8 cellular contexts compared by ENCODE assay signal in the genomic region with DNA sequence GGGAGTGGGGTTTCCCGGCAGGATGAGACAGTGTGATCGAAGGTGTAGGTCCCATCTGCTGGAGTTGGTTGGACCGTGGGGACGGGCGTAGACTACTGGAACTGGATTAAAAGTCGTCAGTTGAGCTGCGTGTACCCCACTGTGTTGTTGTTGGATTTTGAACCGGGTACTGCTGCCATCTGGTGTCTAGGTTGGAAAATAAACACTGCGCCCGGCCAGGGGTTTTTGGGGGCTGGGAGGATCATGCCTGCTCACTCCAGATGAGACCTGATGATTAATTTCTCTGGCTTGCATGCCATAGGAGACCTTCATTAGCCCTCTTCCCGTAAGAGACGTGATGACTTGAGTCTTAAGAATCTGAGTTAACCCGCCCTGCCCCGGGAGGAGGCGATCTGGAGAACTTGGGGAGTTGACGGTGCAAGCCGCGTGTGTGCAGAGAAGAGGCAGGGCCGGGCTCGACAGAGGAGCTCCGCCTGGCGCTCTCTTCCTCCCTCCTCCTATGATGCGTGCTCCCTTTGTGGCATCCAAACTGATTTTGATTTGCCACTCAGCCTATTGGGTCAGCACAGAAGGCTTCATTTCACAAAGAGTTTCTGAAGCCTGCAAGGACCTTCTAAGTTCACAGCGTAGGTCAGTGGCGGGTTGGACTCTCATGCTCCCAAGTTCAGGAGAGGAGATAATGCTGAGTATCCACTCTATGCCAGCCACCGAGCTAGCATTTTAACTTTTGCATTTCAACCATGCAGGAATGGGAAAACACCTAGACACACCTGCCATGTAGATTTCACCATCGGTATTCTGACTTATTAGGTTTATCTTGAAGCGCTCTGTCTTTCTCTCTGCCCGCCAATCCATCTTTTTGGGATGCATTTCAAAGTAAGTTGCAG. TPM values are rescaled to one million over a fixed set of nuclear protein-coding genes. Genes with fewer than 3 reads are reported as not detected.
DNase-seq lines count a peak whose midpoint lies in the region; ATAC-seq and TF ChIP-seq lines count a peak whose summit lies in the region.

No MANE protein-coding gene starts in this region.

- peak overlapping the region; percentile 87 to 96 (median 94) for H3K27ac Mint-ChIP-seq in CD8-positive, alpha-beta memory T cell
- H3K27ac Mint-ChIP-seq in activated naive CD8-positive, alpha-beta T cell treated with anti-CD3 and anti-CD28 coated beads, Interleukin-2, amount 50 U/mL, for 24 hours = peak overlapping the region; percentile 88

- H3K27me3 ChIP-seq in CD8-positive, alpha-beta memory T cell (ENCODE audit: insufficient read depth, low read length, poor library complexity, severe bottlenecking) = no peaks in the 10 kb centered on the region
- H3K27me3 ChIP-seq in upper lobe of right lung = peaks cover 5% of the 10 kb centered on the region

- no peaks in the 10 kb centered on the region for H3K9me3 ChIP-seq in CD8-positive, alpha-beta memory T cell (ENCODE audit: low read length)
- H3K9me3 ChIP-seq in upper lobe of right lung = no peaks in the 10 kb centered on the region

- ATAC-seq in activated naive CD8-positive, alpha-beta T cell treated with anti-CD3 and anti-CD28 coated beads, Interleukin-2, amount 50 U/mL, for 24 hours = peak; percentile 34
- ATAC-seq in Right ventricle myocardium superior (ENCODE audit: poor library complexity) (peak; percentile 64), upper lobe of right lung (peak; percentile 53)

- peak overlapping the region; percentile 10 for H3K27ac ChIP-seq in CD8-positive, alpha-beta memory T cell (ENCODE audit: low read depth, low read length)
- H3K27ac ChIP-seq in upper lobe of right lung = no peak overlapping the region

- CTCF ChIA-PET in CD8-positive, alpha-beta memory T cell (lab: Charles Lee) = interaction anchor here (1.0 to 8.3 kb wide), 17 partner anchors 9 to 121 kb away, joined by 3 to 124 read pairs (median 6); partner anchors contain the start of genes ARRDC5, FEM1A, KDM4B and PLIN3

- peaks cover 6 to 51% (median 6%) of the 10 kb centered on the region in 3 donors for H3K36me3 Mint-ChIP-seq in CD8-positive, alpha-beta memory T cell
- H3K36me3 Mint-ChIP-seq in activated naive CD8-positive, alpha-beta T cell treated with anti-CD3 and anti-CD28 coated beads, Interleukin-2, amount 50 U/mL, for 24 hours (ENCODE audit: low read depth) = peaks cover 63% of the 10 kb centered on the region

- peak; percentile 51 to 78 (median 65) for DNase-seq in CD8-positive, alpha-beta memory T cell
- peak; percentile 98 for DNase-seq in HT1080 (ENCODE audit: low read depth)
- peak; percentile 99 for DNase-seq in SW 1271 (lab: John Stamatoyannopoulos, UW)
- DNase-seq in activated naive CD8-positive, alpha-beta T cell treated with anti-CD3 and anti-CD28 coated beads, Interleukin-2, amount 50 U/mL, for 24 hours = peak; percentile 76
- peak; percentile 64 for DNase-seq in Right ventricle myocardium superior
- DNase-seq in posterior cingulate gyrus = peak in 9 of 10 donors; percentile 27 to 92 (median 72)
- no peak for DNase-seq in upper lobe of right lung
- DNase-seq in cerebellar nuclear complex (lab: John Stamatoyannopoulos, UW) = no peak

- TF ChIP-seq CTCF in upper lobe of right lung (IDR thresholded peaks at IDR 0.05) = peak; percentile 58

- H3K4me3 Mint-ChIP-seq in CD8-positive, alpha-beta memory T cell = peak overlapping the region; percentile 88 to 100 (median 99)
- H3K4me3 Mint-ChIP-seq in activated naive CD8-positive, alpha-beta T cell treated with anti-CD3 and anti-CD28 coated beads, Interleukin-2, amount 50 U/mL, for 24 hours = peak overlapping the region; percentile 93

- H3K4me1 Mint-ChIP-seq in CD8-positive, alpha-beta memory T cell = peaks cover 54 to 72% (median 55%) of the 10 kb centered on the region in 3 donors
- peaks cover 71% of the 10 kb centered on the region for H3K4me1 Mint-ChIP-seq in activated naive CD8-positive, alpha-beta T cell treated with anti-CD3 and anti-CD28 coated beads, Interleukin-2, amount 50 U/mL, for 24 hours

- intact Hi-C loops in Right ventricle myocardium superior (cut with DNase I) (loop anchor here (5.0 kb wide), 2 partner anchors 40 to 100 kb away; no protein-coding TSS in a partner anchor), posterior cingulate gyrus (cut with DNase I) (loop anchor here (1.0 to 5.0 kb wide), 3 partner anchors 39 to 120 kb away; no protein-coding TSS in a partner anchor), upper lobe of right lung (cut with DNase I) (no loop called here)

- H3K27me3 Mint-ChIP-seq in CD8-positive, alpha-beta memory T cell = peaks cover 0 to 4% of the 10 kb centered on the region in 2 donors
- no peaks in the 10 kb centered on the region for H3K27me3 Mint-ChIP-seq in activated naive CD8-positive, alpha-beta T cell treated with anti-CD3 and anti-CD28 coated beads, Interleukin-2, amount 50 U/mL, for 24 hours

- H3K36me3 ChIP-seq in CD8-positive, alpha-beta memory T cell (ENCODE audit: insufficient read depth, low read length) = no peaks in the 10 kb centered on the region
- H3K36me3 ChIP-seq in upper lobe of right lung = no peaks in the 10 kb centered on the region

- H3K4me3 ChIP-seq in CD8-positive, alpha-beta memory T cell (ENCODE audit: low read length) = peak overlapping the region; percentile 73
- peak overlapping the region; percentile 57 for H3K4me3 ChIP-seq in upper lobe of right lung

- no peaks in the 10 kb centered on the region for H3K9me3 Mint-ChIP-seq in CD8-positive, alpha-beta memory T cell
- H3K9me3 Mint-ChIP-seq in activated naive CD8-positive, alpha-beta T cell treated with anti-CD3 and anti-CD28 coated beads, Interleukin-2, amount 50 U/mL, for 24 hours = no peaks in the 10 kb centered on the region

- H3K4me1 ChIP-seq in CD8-positive, alpha-beta memory T cell (ENCODE audit: insufficient read depth, low read length) = peaks cover 69% of the 10 kb centered on the region
- peaks cover 26% of the 10 kb centered on the region for H3K4me1 ChIP-seq in upper lobe of right lung

- POLR2A ChIA-PET in CD8-positive, alpha-beta memory T cell (lab: Charles Lee) = interaction anchor here (0.5 to 8.8 kb wide), 5 partner anchors 29 to 121 kb away, joined by 4 to 128 read pairs (median 5); partner anchors contain the start of genes FEM1A and KDM4B

RNA-seq across cellular contexts. Expression of gene UHRF1, which starts 2.7 kb away (rescaled TPM):
- total RNA-seq in CD8-positive, alpha-beta memory T cell = 100 to 1,000 TPM; 212 to 218 TPM
- 0.35 TPM for polyA plus RNA-seq in CD8-positive, alpha-beta memory T cell
- total RNA-seq in HT1080 (2014; rRNA removed; shearing (Covaris generic)) = 30.1 and 40.7 TPM in 2 replicates
- 42.8 and 47.6 TPM in 2 replicates for polyA plus RNA-seq in HT1080 (2015; cell fraction: cytosol; rRNA removed)
- 70.4 and 78.7 TPM in 2 replicates for polyA plus RNA-seq in HT1080 (2015; cell fraction: nucleus; rRNA removed)
- total RNA-seq in Right ventricle myocardium superior = 1.3 TPM
- total RNA-seq in upper lobe of right lung = 0.90 TPM

RNA-seq across cellular contexts. Expression of gene ARRDC5, which starts 9.3 kb away (rescaled TPM):
- total RNA-seq in CD8-positive, alpha-beta memory T cell = 1 to 10 TPM; 1.8 to 2.2 TPM
- polyA plus RNA-seq in CD8-positive, alpha-beta memory T cell = 5.5 TPM
- not detected in 2 replicates for total RNA-seq in HT1080 (2014; rRNA removed; shearing (Covaris generic))
- polyA plus RNA-seq in HT1080 (2015; cell fraction: cytosol; rRNA removed) = not detected in 2 replicates
- not detected in 2 replicates for polyA plus RNA-seq in HT1080 (2015; cell fraction: nucleus; rRNA removed)
- total RNA-seq in Right ventricle myocardium superior = not detected
- not detected for total RNA-seq in upper lobe of right lung

RNA-seq across cellular contexts. Expression of gene PLIN3, which starts 44.6 kb away (rescaled TPM):
- total RNA-seq in CD8-positive, alpha-beta memory T cell = 10 to 100 TPM; 12.3 to 15.4 TPM
- polyA plus RNA-seq in CD8-positive, alpha-beta memory T cell = 21.6 TPM
- 65.7 and 75.6 TPM in 2 replicates for total RNA-seq in HT1080 (2014; rRNA removed; shearing (Covaris generic))
- polyA plus RNA-seq in HT1080 (2015; cell fraction: cytosol; rRNA removed) = 116 and 123 TPM in 2 replicates
- polyA plus RNA-seq in HT1080 (2015; cell fraction: nucleus; rRNA removed) = 85.8 and 102 TPM in 2 replicates
- total RNA-seq in Right ventricle myocardium superior = 27.9 TPM
- total RNA-seq in upper lobe of right lung = 31.9 TPM

RNA-seq across cellular contexts. Expression of gene KDM4B, which starts 56.9 kb away (rescaled TPM):
- 10 to 100 TPM; 14.6 to 16.0 TPM for total RNA-seq in CD8-positive, alpha-beta memory T cell
- 14.6 TPM for polyA plus RNA-seq in CD8-positive, alpha-beta memory T cell
- 2.3 and 3.1 TPM in 2 replicates for total RNA-seq in HT1080 (2014; rRNA removed; shearing (Covaris generic))
- 12.7 and 15.1 TPM in 2 replicates for polyA plus RNA-seq in HT1080 (2015; cell fraction: cytosol; rRNA removed)
- 25.0 and 26.8 TPM in 2 replicates for polyA plus RNA-seq in HT1080 (2015; cell fraction: nucleus; rRNA removed)
- total RNA-seq in Right ventricle myocardium superior = 34.6 TPM
- total RNA-seq in upper lobe of right lung = 39.0 TPM

Comparison
In these comparisons a context has a peak if more than half of its experiments do, and no peak if none do; other contexts are left out.
1. DNase-seq: peak in CD8-positive, alpha-beta memory T cell (5 of 5), HT1080 (single experiment), SW 1271 (2 of 2), activated naive CD8-positive, alpha-beta T cell treated with anti-CD3 and anti-CD28 coated beads, Interleukin-2, amount 50 U/mL, for 24 hours (single experiment), Right ventricle myocardium superior (single experiment) and posterior cingulate gyrus (9 of 10); none in upper lobe of right lung (single experiment) and cerebellar nuclear complex (0 of 2).
2. RNA of gene UHRF1, which starts 2.7 kb away (total RNA-seq): 212 to 218 TPM in CD8-positive, alpha-beta memory T cell and 30.1 to 40.7 TPM in HT1080; 1.3 TPM in Right ventricle myocardium superior (single experiment) and 0.90 TPM in upper lobe of right lung (single experiment); every median in the first group is over 10 times any median in the second.
3. Peak in every context shown above with its lines, with median percentiles within 50 percentile points of each other: ATAC-seq.